ENCODE assay signal across 1 cellular context in genomic region chrX:78104447-78105176, GRCh38.
TF ChIP-seq lines count a peak whose summit lies in the region.

No MANE protein-coding gene starts in this region.

TF ChIP-seq in K562, 482 proteins besides CTCF, POLR2A, EP300 and RAD21 (continued from another document and continues in another):
- TF ChIP-seq MNT (conservative IDR thresholded peaks at IDR 0.05) (no peak), MAFF (IDR thresholded peaks at IDR 0.05; ENCODE audit: low read length) (no peak), XRCC5 (IDR thresholded peaks at IDR 0.05; ENCODE audit: low read depth, low read length) (no peak), HSF4 (CRISPR knock-in tag; IDR thresholded peaks at IDR 0.05; ENCODE audit: borderline replicate concordance) (no peak), ELF1 (tag; IDR thresholded peaks at IDR 0.05) (no peak), ESRRA (IDR thresholded peaks at IDR 0.05; ENCODE audit: borderline replicate concordance, low read depth) (peak; percentile 81), VEZF1 (CRISPR knock-in tag; IDR thresholded peaks at IDR 0.05) (peak; percentile 56), E2F8 (IDR thresholded peaks at IDR 0.05; ENCODE audit: low read depth, partially characterized antibody) (no peak), CBX2 (IDR thresholded peaks at IDR 0.05; ENCODE audit: insufficient read depth, low read length, poor library complexity, severe bottlenecking) (no peak), USF1 (CRISPR knock-in tag; IDR thresholded peaks at IDR 0.05) (no peak), ZNF740 (CRISPR knock-in tag; IDR thresholded peaks at IDR 0.05) (no peak), ZNF740 (tag; IDR thresholded peaks at IDR 0.05) (no peak), CREB3 (tag; conservative IDR thresholded peaks at IDR 0.05; ENCODE audit: low read depth) (no peak), ZNF395 (CRISPR knock-in tag; IDR thresholded peaks at IDR 0.05) (peak; percentile 55; the same call in 1 of the 2 replicates), HNRNPLL (IDR thresholded peaks at IDR 0.05; ENCODE audit: low read depth, low read length, poor library complexity, severe bottlenecking) (peak; percentile 81), SPI1 (IDR thresholded peaks at IDR 0.05; ENCODE audit: borderline replicate concordance, low read depth, low read length) (no peak), ZFX (CRISPR knock-in tag; IDR thresholded peaks at IDR 0.05) (0 out of 2 replicates have a peak, but pooled peaks have one; percentile 17), ZNF445 (CRISPR knock-in tag; IDR thresholded peaks at IDR 0.05; ENCODE audit: low read depth) (no peak), HDAC1 (IDR thresholded peaks at IDR 0.05) (no peak), IRF2 (CRISPR knock-in tag; IDR thresholded peaks at IDR 0.05) (no peak), POLR2H (tag; IDR thresholded peaks at IDR 0.05; ENCODE audit: low read depth) (no peak), ZNF140 (CRISPR knock-in tag; IDR thresholded peaks at IDR 0.05) (no peak), CHD4 (IDR thresholded peaks at IDR 0.05; ENCODE audit: insufficient read depth, insufficient replicate concordance, low read depth, low read length, poor library complexity, severe bottlenecking) (no peak), ZBTB12 (CRISPR knock-in tag; IDR thresholded peaks at IDR 0.05) (no peak), MXI1 (IDR thresholded peaks at IDR 0.05; ENCODE audit: low read depth, low read length) (0 out of 2 replicates have a peak, but pooled peaks have one; percentile 14), RHOXF2B (CRISPR knock-in tag; conservative IDR thresholded peaks at IDR 0.05) (no peak), JUNB (CRISPR knock-in tag; conservative IDR thresholded peaks at IDR 0.05) (no peak), ILK (tag; IDR thresholded peaks at IDR 0.05; ENCODE audit: borderline replicate concordance, low read depth) (no peak), ZNF57 (CRISPR knock-in tag; IDR thresholded peaks at IDR 0.05) (no peak), PHB2 (IDR thresholded peaks at IDR 0.05; ENCODE audit: low read depth) (no peak), BRF1 (IDR thresholded peaks at IDR 0.05; ENCODE audit: borderline replicate concordance, extremely low read depth, insufficient read length) (no peak), ZNF316 (IDR thresholded peaks at IDR 0.05) (peak; percentile 39; the same call in 1 of the 2 replicates), ADNP (tag; IDR thresholded peaks at IDR 0.05) (no peak), MLLT1 (IDR thresholded peaks at IDR 0.05) (no peak), POLR2B (IDR thresholded peaks at IDR 0.05; ENCODE audit: low read depth, partially characterized antibody) (no peak), ELF2 (CRISPR knock-in tag; IDR thresholded peaks at IDR 0.05) (no peak), ETV1 (tag; conservative IDR thresholded peaks at IDR 0.05; ENCODE audit: low read depth) (no peak), ZBTB40 (IDR thresholded peaks at IDR 0.05) (no peak), ZBTB40 (CRISPR knock-in tag; IDR thresholded peaks at IDR 0.05) (no peak)
